ENCODE assay signal across 8 cellular contexts in the genomic region with DNA sequence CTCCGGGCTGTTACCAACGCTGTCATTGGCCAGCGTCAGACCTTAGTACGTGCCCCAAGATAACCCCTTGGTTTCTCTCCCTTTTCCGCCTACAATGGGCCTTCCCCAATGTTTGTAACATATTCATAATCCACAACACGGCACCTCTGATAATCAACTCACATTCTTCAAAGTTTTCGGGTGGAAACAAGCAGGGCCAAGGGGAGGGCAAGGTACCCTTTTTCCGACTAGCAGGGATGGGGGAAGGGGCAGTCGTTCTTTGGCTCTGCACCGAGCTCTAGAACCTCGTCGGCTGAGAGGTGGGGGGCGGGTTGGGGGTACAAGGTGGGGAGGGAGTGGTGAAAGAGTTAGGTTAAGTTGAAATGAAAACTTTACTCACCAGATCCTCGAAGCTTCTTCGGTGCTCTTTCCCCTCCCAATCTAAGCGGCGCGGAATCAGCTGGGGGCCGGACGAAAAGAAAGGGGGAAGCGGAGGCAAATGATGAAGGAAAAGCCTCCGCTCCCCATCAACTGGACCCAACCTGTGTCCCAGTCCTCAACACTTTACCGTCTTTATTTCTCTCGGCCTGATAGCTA. TPM values are rescaled to one million over a fixed set of nuclear protein-coding genes. Genes with fewer than 3 reads are reported as not detected.
DNase-seq lines count a peak whose midpoint lies in the region; ATAC-seq, FAIRE-seq and TF ChIP-seq lines count a peak whose summit lies in the region.

No MANE protein-coding gene starts in this region.

- TF ChIP-seq CTCF in fibroblast of mammary gland (conservative IDR thresholded peaks at IDR 0.05; ENCODE audit: control insufficient read depth, insufficient read depth, low read depth, low read length): no peak
- TF ChIP-seq CTCF in stomach (IDR thresholded peaks at IDR 0.05): no peak

- TF ChIP-seq POLR2A in stomach (IDR thresholded peaks at IDR 0.05): no peak

- H3K9me3 Mint-ChIP-seq in IgD-negative memory B cell: peaks cover 0 to 3% (median 0%) of the 10 kb centered on the region in 3 donors
- no peaks in the 10 kb centered on the region for H3K9me3 Mint-ChIP-seq in activated T-helper 17 cell treated with anti-CD3 and anti-CD28 coated beads, Interleukin-2, amount 50 U/mL, for 72 hours
- peaks cover 0 to 3% (median 0%) of the 10 kb centered on the region in 9 donors for H3K9me3 Mint-ChIP-seq in naive thymus-derived CD8-positive, alpha-beta T cell

- no peak for FAIRE-seq in RCC 7860 (lab: Jason Lieb, UNC)

- POLR2A ChIA-PET in naive thymus-derived CD8-positive, alpha-beta T cell (lab: Charles Lee): interaction anchor here (3.0 kb wide), 1 partner anchor 393 kb away, joined by 19 read pairs; a partner anchor contains a TSS

- no peaks in the 10 kb centered on the region for H3K27me3 ChIP-seq in stomach

- H3K4me3 Mint-ChIP-seq in IgD-negative memory B cell: peak overlapping the region; percentile 87 to 98 (median 93)
- H3K4me3 Mint-ChIP-seq in activated T-helper 17 cell treated with anti-CD3 and anti-CD28 coated beads, Interleukin-2, amount 50 U/mL, for 72 hours: peak overlapping the region; percentile 90
- H3K4me3 Mint-ChIP-seq in naive thymus-derived CD8-positive, alpha-beta T cell: peak overlapping the region; percentile 88 to 95 (median 92)

- DNase-seq in DMS114 treated with DMSO at 0.1 percent for 48 hours (lab: John Stamatoyannopoulos, UW; ENCODE audit: unreplicated experiment) (peak; percentile 55), RCC 7860 (ENCODE audit: low spot score) (peak; percentile 51), fibroblast of mammary gland (ENCODE audit: low read depth) (peak; percentile 75), stomach (peak; percentile 79)
- DNase-seq in naive thymus-derived CD8-positive, alpha-beta T cell: peak; percentile 40 to 87 (median 78)

- WGBS in stomach, 5 donors: 0 to 47% (median 9%) methylated on average over 20 to 24 of the region's 24 CpGs

- H3K27ac ChIP-seq in stomach: peak overlapping the region; percentile 55 to 91 (median 88)

- H3K27ac Mint-ChIP-seq in IgD-negative memory B cell: peak overlapping the region; percentile 86 to 100 (median 88)
- peak overlapping the region; percentile 89 for H3K27ac Mint-ChIP-seq in activated T-helper 17 cell treated with anti-CD3 and anti-CD28 coated beads, Interleukin-2, amount 50 U/mL, for 72 hours
- H3K27ac Mint-ChIP-seq in naive thymus-derived CD8-positive, alpha-beta T cell: peak overlapping the region; percentile 94 to 100 (median 96)

- no peaks in the 10 kb centered on the region for H3K36me3 Mint-ChIP-seq in IgD-negative memory B cell
- peaks cover 31% of the 10 kb centered on the region for H3K36me3 Mint-ChIP-seq in activated T-helper 17 cell treated with anti-CD3 and anti-CD28 coated beads, Interleukin-2, amount 50 U/mL, for 72 hours (ENCODE audit: low read depth)
- peaks cover 0 to 4% (median 0%) of the 10 kb centered on the region in 3 donors for H3K36me3 Mint-ChIP-seq in naive thymus-derived CD8-positive, alpha-beta T cell

- H3K4me3 ChIP-seq in fibroblast of mammary gland (ENCODE audit: control insufficient read depth, low read depth, low read length) (peak overlapping the region; percentile 62), stomach (peak overlapping the region; percentile 64 to 75 (median 72))

- peaks cover 0 to 11% (median 0%) of the 10 kb centered on the region in 4 donors for H3K4me1 ChIP-seq in stomach

- ATAC-seq in GM21529 (IDR thresholded peaks at IDR 0.05; ENCODE audit: unreplicated experiment): peak; percentile 58
- peak; percentile 76 for ATAC-seq in activated T-helper 17 cell treated with anti-CD3 and anti-CD28 coated beads, Interleukin-2, amount 50 U/mL, for 72 hours (replicated peaks)
- peak; percentile 68 to 69 for ATAC-seq in naive thymus-derived CD8-positive, alpha-beta T cell

- no peaks in the 10 kb centered on the region for H3K9me3 ChIP-seq in stomach

- H3K36me3 ChIP-seq in stomach: no peaks in the 10 kb centered on the region

- no peaks in the 10 kb centered on the region for H3K27me3 Mint-ChIP-seq in IgD-negative memory B cell
- H3K27me3 Mint-ChIP-seq in activated T-helper 17 cell treated with anti-CD3 and anti-CD28 coated beads, Interleukin-2, amount 50 U/mL, for 72 hours: no peaks in the 10 kb centered on the region
- H3K27me3 Mint-ChIP-seq in naive thymus-derived CD8-positive, alpha-beta T cell: peaks cover 0 to 4% (median 0%) of the 10 kb centered on the region in 5 donors

- TF ChIP-seq EP300 in stomach (IDR thresholded peaks at IDR 0.05): no peak

- peaks cover 10 to 19% (median 14%) of the 10 kb centered on the region in 3 donors for H3K4me1 Mint-ChIP-seq in IgD-negative memory B cell
- no peaks in the 10 kb centered on the region for H3K4me1 Mint-ChIP-seq in activated T-helper 17 cell treated with anti-CD3 and anti-CD28 coated beads, Interleukin-2, amount 50 U/mL, for 72 hours
- H3K4me1 Mint-ChIP-seq in naive thymus-derived CD8-positive, alpha-beta T cell: peaks cover 11 to 40% (median 25%) of the 10 kb centered on the region in 4 donors

- intact Hi-C loops in stomach (cut with DNase I; ENCODE audit: low total_unique reads): no loop called here

RNA-seq across cellular contexts. Expression of a gene that starts 1.4 kb away (rescaled TPM):
- polyA plus RNA-seq in IgD-negative memory B cell (2.4 TPM), stomach (1 to 10 TPM; 2.1 to 2.6 (median 2.4) TPM)
- total RNA-seq in activated T-helper 17 cell treated with anti-CD3 and anti-CD28 coated beads, Interleukin-2, amount 50 U/mL, for 72 hours: 10 to 100 TPM; 21.2 to 76.3 TPM
- 10 to 100 TPM; 29.8 to 34.0 TPM for total RNA-seq in naive thymus-derived CD8-positive, alpha-beta T cell
- polyA plus RNA-seq in naive thymus-derived CD8-positive, alpha-beta T cell: 1 to 10 TPM; 2.1 to 3.0 (median 2.9) TPM
- 100 to 1,000 TPM in 1 of 5 donors, 10 to 100 TPM in 4; 23.7 to 123 (median 36.8) TPM for total RNA-seq in stomach

Comparison
In these comparisons a context has a peak if more than half of its experiments do, and no peak if none do; other contexts are left out.
1. Peak in every context shown above with its lines: DNase-seq, ATAC-seq, H3K4me3 ChIP-seq and H3K27ac ChIP-seq.